18 cellular contexts compared by ENCODE assay signal in genomic region chr19:728011-728410, GRCh38. TPM values are rescaled to one million over a fixed set of nuclear protein-coding genes. Genes with fewer than 3 reads are reported as not detected.
A peak's percentile ranks its signal among the peaks of the same experiment; 100 is the strongest.
DNase-seq lines count a peak whose midpoint lies in the region; ATAC-seq and TF ChIP-seq lines count a peak whose summit lies in the region.
"Had no signal": no experiment of that assay in that cellular context is flagged by ENCODE, and none has a peak within 500 bp of the region (broad histone marks: within the 10 kb centered on the region; RNA-seq: fewer than 3 reads in every experiment).

No MANE protein-coding gene starts in this region.

- intact Hi-C loops in vagina (cut with DNase I) = no loop called here
- intact Hi-C loops in Caco-2 (cut with micrococcal nuclease; ENCODE audit: unreplicated experiment) = no loop called here

- H3K9me3 Mint-ChIP-seq in Caco-2 (ENCODE audit: unreplicated experiment) = no peaks in the 10 kb centered on the region
- H3K9me3 Mint-ChIP-seq: CD8-positive, alpha-beta memory T cell; stimulated activated naive CD8-positive, alpha-beta T cell treated with anti-CD3 and anti-CD28 coated beads, Interleukin-15, Interleukin-2, amounts not matched to agents 100 ng/mL and 50 ng/mL, for 24 hours had no signal

- H3K27ac ChIP-seq in vagina = peak overlapping the region; percentile 45

- H3K36me3 ChIP-seq in vagina (no peaks in the 10 kb centered on the region), Caco-2 (ENCODE audit: control insufficient read depth, insufficient read depth, low read length) (no peaks in the 10 kb centered on the region)

- H3K4me1 Mint-ChIP-seq in Caco-2 (ENCODE audit: low read depth, unreplicated experiment) = no peaks in the 10 kb centered on the region

- no TSS peak for BruUV-seq in Caco-2 (replicated peaks; lab: Mats Ljungman, UMichigan)

- H3K4me1 ChIP-seq in vagina (peaks cover 4% of the 10 kb centered on the region), Caco-2 (no peaks in the 10 kb centered on the region)

- H3K27me3 Mint-ChIP-seq in Caco-2 (ENCODE audit: insufficient read depth, unreplicated experiment) = no peaks in the 10 kb centered on the region
- H3K27me3 Mint-ChIP-seq: stimulated activated naive CD8-positive, alpha-beta T cell treated with anti-CD3 and anti-CD28 coated beads, Interleukin-15, Interleukin-2, amounts not matched to agents 100 ng/mL and 50 ng/mL, for 24 hours had no signal

- no peak overlapping the region for H3K27ac Mint-ChIP-seq in Caco-2 (ENCODE audit: unreplicated experiment)
- H3K27ac Mint-ChIP-seq: CD8-positive, alpha-beta memory T cell; stimulated activated naive CD8-positive, alpha-beta T cell treated with anti-CD3 and anti-CD28 coated beads, Interleukin-15, Interleukin-2, amounts not matched to agents 100 ng/mL and 50 ng/mL, for 24 hours had no signal

- H3K4me3 ChIP-seq in vagina = no peak overlapping the region
- H3K4me3 ChIP-seq in Caco-2 (ENCODE audit: low read depth, low read length) = no peak overlapping the region

- POLR2A ChIA-PET in Caco-2 (lab: Charles Lee) = no interaction called here

- H3K9me3 ChIP-seq in vagina (no peaks in the 10 kb centered on the region), Caco-2 (no peaks in the 10 kb centered on the region)

- no peak for TF ChIP-seq POLR2A in vagina (IDR thresholded peaks at IDR 0.05)

- CTCF ChIA-PET in Caco-2 (lab: Charles Lee) = no interaction called here

- no peaks in the 10 kb centered on the region for H3K27me3 ChIP-seq in vagina
- H3K27me3 ChIP-seq in Caco-2 (replicated peaks; ENCODE audit: control insufficient read depth, insufficient read depth, low read length) = no peaks in the 10 kb centered on the region

- no peak overlapping the region for H3K4me3 Mint-ChIP-seq in Caco-2 (ENCODE audit: unreplicated experiment)
- H3K4me3 Mint-ChIP-seq: CD8-positive, alpha-beta memory T cell; stimulated activated naive CD8-positive, alpha-beta T cell treated with anti-CD3 and anti-CD28 coated beads, Interleukin-15, Interleukin-2, amounts not matched to agents 100 ng/mL and 50 ng/mL, for 24 hours had no signal

- peak; percentile 38 for DNase-seq in DMS53 (lab: John Stamatoyannopoulos, UW)
- DNase-seq in DMS53 treated with DMSO at 0.1 percent for 48 hours (lab: John Stamatoyannopoulos, UW; ENCODE audit: unreplicated experiment) = no peak
- peak; percentile 56 for DNase-seq in foreskin melanocyte
- DNase-seq in lung microvascular endothelial cell (ENCODE audit: low read depth in 2 of 2) = peak; percentile 74 to 92
- no peak for DNase-seq in vagina (ENCODE audit: extremely low spot score in 2 of 2)
- DNase-seq in SKM-1 (lab: John Stamatoyannopoulos, UW; ENCODE audit: unreplicated experiment) = no peak
- DNase-seq in Caco-2 = no peak
- DNase-seq: 8988T; activated naive CD4-positive, alpha-beta T cell treated with Interleukin-2 at 50 U/mL for 16 hours; CD8-positive, alpha-beta memory T cell; central memory CD4-positive, alpha-beta T cell; GOT3; NCI-H187; posterior cingulate gyrus; SHP77 treated with DMSO at 0.1 percent for 48 hours had no signal

- peaks cover 6% of the 10 kb centered on the region for H3K36me3 Mint-ChIP-seq in Caco-2 (ENCODE audit: insufficient read depth, unreplicated experiment)
- H3K36me3 Mint-ChIP-seq: CD8-positive, alpha-beta memory T cell had no signal

- no peak for TF ChIP-seq CTCF in vagina (IDR thresholded peaks at IDR 0.05)
- TF ChIP-seq CTCF in Caco-2 (IDR thresholded peaks at IDR 0.05; ENCODE audit: insufficient read depth in 1 of 2, low read depth in 1 of 2, low read length in 1 of 2, severe bottlenecking in 1 of 2, unreplicated experiment in 1 of 2) = no peak

- no peak for ATAC-seq in GM21528 (IDR thresholded peaks at IDR 0.05; ENCODE audit: low FRiP score, unreplicated experiment)

RNA-seq across cellular contexts. Expression of gene PALM, which starts 19.3 kb away (rescaled TPM):
- total RNA-seq in lung microvascular endothelial cell = 23.1 and 36.9 TPM in 2 replicates
- 40.0 TPM for total RNA-seq in vagina
- 14.7 and 16.1 TPM in 2 replicates for total RNA-seq in Caco-2 (2022)
- total RNA-seq: CD8-positive, alpha-beta memory T cell had no signal

RNA-seq across cellular contexts. Expression of gene MISP, which starts 22.9 kb away (rescaled TPM):
- total RNA-seq in lung microvascular endothelial cell = under 0.01 TPM in 1 of 2 replicates, not detected in the other
- 0.49 TPM for total RNA-seq in vagina
- total RNA-seq in Caco-2 (2022) = 27.8 and 36.4 TPM in 2 replicates
- total RNA-seq: CD8-positive, alpha-beta memory T cell had no signal

RNA-seq across cellular contexts. Expression of gene PRSS57, which starts 32.8 kb away (rescaled TPM):
- total RNA-seq in lung microvascular endothelial cell (not detected in 2 replicates), vagina (not detected), Caco-2 (2022) (not detected in 2 replicates)
- total RNA-seq: CD8-positive, alpha-beta memory T cell; epithelial cell of proximal tubule had no signal

RNA-seq across cellular contexts. Expression of gene FSTL3, which starts 51.8 kb away (rescaled TPM):
- total RNA-seq in lung microvascular endothelial cell (5.0 and 5.2 TPM in 2 replicates), vagina (129 TPM), Caco-2 (2022) (26.3 and 31.2 TPM in 2 replicates)

Comparison
In these comparisons a context has a peak if more than half of its experiments do, and no peak if none do; other contexts are left out.
1. DNase-seq: peak in DMS53 (single experiment), foreskin melanocyte (single experiment) and lung microvascular endothelial cell (2 of 2); none in DMS53 treated with DMSO at 0.1 percent for 48 hours (single experiment), vagina (0 of 2), SKM-1 (single experiment) and Caco-2 (0 of 2).
2. RNA of gene MISP, which starts 22.9 kb away (total RNA-seq): 27.8 to 36.4 TPM in Caco-2; 0.49 TPM in vagina (single experiment) and under 0.01 TPM in lung microvascular endothelial cell; every median in the first group is over 10 times any median in the second.